Comparison of ENCODE assay signal across 8 cellular contexts in genomic region chr20:34675561-34675960, GRCh38. TPM values are rescaled to one million over a fixed set of nuclear protein-coding genes. Genes with fewer than 3 reads are reported as not detected.
A peak's percentile ranks its signal among the peaks of the same experiment; 100 is the strongest.
DNase-seq lines count a peak whose midpoint lies in the region; ATAC-seq and TF ChIP-seq lines count a peak whose summit lies in the region.
"Had no signal": no experiment of that assay in that cellular context is flagged by ENCODE, and none has a peak within 500 bp of the region (broad histone marks: within the 10 kb centered on the region; RNA-seq: fewer than 3 reads in every experiment).

No MANE protein-coding gene starts in this region.

- H3K4me2 ChIP-seq in DOHH2 (ENCODE audit: low read length) (peak overlapping the region; percentile 91), KMS-11 (peak overlapping the region; percentile 96; the same call in 1 of the 2 replicates)

- peaks cover 9 to 17% of the 10 kb centered on the region in 2 donors for H3K4me1 Mint-ChIP-seq in natural killer cell treated with Interleukin-12 subunit alpha and Interleukin-12 subunit beta and Interleukin-15 and Interleukin-18, amount 100 ng/mL, for 72 hours (ENCODE audit: low read depth in 2 of 2)

- no peak for DNase-seq in adipocyte (ENCODE audit: low read depth)
- DNase-seq in natural killer cell treated with Interleukin-12 subunit alpha and Interleukin-12 subunit beta and Interleukin-15 and Interleukin-18, amount 100 ng/mL, for 72 hours (ENCODE audit: low spot score), result no peak
- DNase-seq in ascending aorta (ENCODE audit: low spot score in 2 of 2), result no peak
- no peak for DNase-seq in SHP77 treated with DMSO at 0.1 percent for 48 hours (lab: John Stamatoyannopoulos, UW)
- DNase-seq: activated naive CD4-positive, alpha-beta T cell had no signal

- no peak overlapping the region for H3K9ac ChIP-seq in KMS-11
- H3K9ac ChIP-seq in adipocyte (ENCODE audit: low read length), result peak overlapping the region; percentile 83

- no peaks in the 10 kb centered on the region for H3K36me3 Mint-ChIP-seq in natural killer cell treated with Interleukin-12 subunit alpha and Interleukin-12 subunit beta and Interleukin-15 and Interleukin-18, amount 100 ng/mL, for 72 hours

- TF ChIP-seq CTCF in DOHH2 (IDR thresholded peaks at IDR 0.05; ENCODE audit: low read depth, low read length, poor library complexity, severe bottlenecking), result no peak
- no peak for TF ChIP-seq CTCF in KMS-11 (conservative IDR thresholded peaks at IDR 0.05; ENCODE audit: low read depth, low read length)
- no peak for TF ChIP-seq CTCF in ascending aorta (IDR thresholded peaks at IDR 0.05)

- no peak for ATAC-seq in natural killer cell treated with Interleukin-12 subunit alpha and Interleukin-12 subunit beta and Interleukin-15 and Interleukin-18, amount 100 ng/mL, for 72 hours
- ATAC-seq in GM18907 (IDR thresholded peaks at IDR 0.05; ENCODE audit: unreplicated experiment), result no peak

- H3K9me2 ChIP-seq in DOHH2 (replicated peaks; ENCODE audit: control insufficient read depth, low read length), result no peaks in the 10 kb centered on the region

- peaks cover 15% of the 10 kb centered on the region for H3F3A ChIP-seq in DOHH2 (ENCODE audit: control insufficient read depth, insufficient read depth)

- no peaks in the 10 kb centered on the region for H3K9me3 ChIP-seq in DOHH2 (ENCODE audit: control insufficient read depth, insufficient read depth, low read length)
- no peaks in the 10 kb centered on the region for H3K9me3 ChIP-seq in adipocyte (ENCODE audit: control insufficient read depth, low read length)
- H3K9me3 ChIP-seq in ascending aorta, result no peaks in the 10 kb centered on the region

- no peaks in the 10 kb centered on the region for H3K27me3 ChIP-seq in DOHH2 (ENCODE audit: control insufficient read depth, low read length)
- no peaks in the 10 kb centered on the region for H3K27me3 ChIP-seq in KMS-11 (ENCODE audit: insufficient read depth, low read depth)
- H3K27me3 ChIP-seq in adipocyte (replicated peaks; ENCODE audit: control insufficient read depth, insufficient read depth, low read length), result no peaks in the 10 kb centered on the region
- no peaks in the 10 kb centered on the region for H3K27me3 ChIP-seq in ascending aorta

- H3K4me1 ChIP-seq in DOHH2 (ENCODE audit: control insufficient read depth, low read length), result peaks cover 18% of the 10 kb centered on the region
- H3K4me1 ChIP-seq in KMS-11 (ENCODE audit: low read depth, poor library complexity, severe bottlenecking), result peaks cover 24% of the 10 kb centered on the region
- H3K4me1 ChIP-seq in adipocyte (ENCODE audit: control insufficient read depth, insufficient read depth, low read length), result peaks cover 5% of the 10 kb centered on the region
- peaks cover 0 to 2% of the 10 kb centered on the region in 2 donors for H3K4me1 ChIP-seq in ascending aorta

- peak overlapping the region in 1 of 2 donors; percentile 80 for H3K27ac Mint-ChIP-seq in natural killer cell treated with Interleukin-12 subunit alpha and Interleukin-12 subunit beta and Interleukin-15 and Interleukin-18, amount 100 ng/mL, for 72 hours

- H3K9me3 Mint-ChIP-seq in natural killer cell treated with Interleukin-12 subunit alpha and Interleukin-12 subunit beta and Interleukin-15 and Interleukin-18, amount 100 ng/mL, for 72 hours, result no peaks in the 10 kb centered on the region

- H3K36me3 ChIP-seq in DOHH2 (ENCODE audit: control insufficient read depth, low read length) (no peaks in the 10 kb centered on the region), KMS-11 (ENCODE audit: insufficient read depth) (no peaks in the 10 kb centered on the region), adipocyte (ENCODE audit: control insufficient read depth, insufficient read depth, low read length, severe bottlenecking) (no peaks in the 10 kb centered on the region), ascending aorta (no peaks in the 10 kb centered on the region)

- H3K27ac ChIP-seq in DOHH2 (ENCODE audit: low read depth, low read length), result no peak overlapping the region
- no peak overlapping the region for H3K27ac ChIP-seq in KMS-11
- no peak overlapping the region for H3K27ac ChIP-seq in ascending aorta

- peak overlapping the region; percentile 95 for H3K4me3 Mint-ChIP-seq in natural killer cell treated with Interleukin-12 subunit alpha and Interleukin-12 subunit beta and Interleukin-15 and Interleukin-18, amount 100 ng/mL, for 72 hours

- H4K20me1 ChIP-seq in DOHH2 (ENCODE audit: control insufficient read depth, insufficient read depth, low read depth, low read length), result no peaks in the 10 kb centered on the region
- H4K20me1 ChIP-seq in KMS-11 (ENCODE audit: insufficient read depth), result no peaks in the 10 kb centered on the region

- H3K79me2 ChIP-seq in DOHH2 (ENCODE audit: control insufficient read depth, low read length) (peaks cover 39% of the 10 kb centered on the region), KMS-11 (ENCODE audit: insufficient read depth, low read depth) (peaks cover 46% of the 10 kb centered on the region; the same call in 1 of the 2 replicates)

- H3K27me3 Mint-ChIP-seq in natural killer cell treated with Interleukin-12 subunit alpha and Interleukin-12 subunit beta and Interleukin-15 and Interleukin-18, amount 100 ng/mL, for 72 hours, result no peaks in the 10 kb centered on the region

- H3K4me3 ChIP-seq in DOHH2 (ENCODE audit: low read length) (peak overlapping the region; percentile 94), KMS-11 (IDR thresholded peaks at IDR 0.05; ENCODE audit: insufficient read depth, low read depth, low read length) (no peak overlapping the region), adipocyte (ENCODE audit: low read length) (peak overlapping the region; percentile 96), ascending aorta (no peak overlapping the region)

- intact Hi-C loops in ascending aorta (cut with DNase I), result no loop called here

- H2AFZ ChIP-seq in KMS-11 (ENCODE audit: low read depth), result no peak overlapping the region

RNA-seq across cellular contexts. Expression of gene PIGU, which starts 1.3 kb away (rescaled TPM):
- total RNA-seq in natural killer cell treated with Interleukin-12 subunit alpha and Interleukin-12 subunit beta and Interleukin-15 and Interleukin-18, amount 100 ng/mL, for 72 hours, result 10 to 100 TPM; 20.1 to 20.6 TPM
- total RNA-seq in ascending aorta, result 41.5 TPM

RNA-seq across cellular contexts. Expression of gene TP53INP2, which starts 28.6 kb away (rescaled TPM):
- 1 to 10 TPM; 3.0 to 4.3 TPM for total RNA-seq in natural killer cell treated with Interleukin-12 subunit alpha and Interleukin-12 subunit beta and Interleukin-15 and Interleukin-18, amount 100 ng/mL, for 72 hours
- total RNA-seq in ascending aorta, result 6.2 TPM

Comparison
In these comparisons a context has a peak if more than half of its experiments do, and no peak if none do; other contexts are left out.
1. H3K4me3 ChIP-seq: peak in DOHH2 (single experiment) and adipocyte (single experiment); none in KMS-11 (single experiment) and ascending aorta (0 of 2).